ENCODE assay signal across 11 cellular contexts in genomic region chr10:21171197-21171935, GRCh38.
DNase-seq lines count a peak whose midpoint lies in the region; ATAC-seq, FAIRE-seq and TF ChIP-seq lines count a peak whose summit lies in the region.
"Had no signal": no experiment of that assay in that cellular context is flagged by ENCODE, and none has a peak within 500 bp of the region (broad histone marks: within the 10 kb centered on the region; RNA-seq: fewer than 3 reads in every experiment).

No MANE protein-coding gene starts in this region.

- H4K20me1 ChIP-seq in K562 (replicated peaks; ENCODE audit: control insufficient read depth, insufficient read depth, low read length), result no peaks in the 10 kb centered on the region

- ATAC-seq in K562 (0 out of 3 replicates have a peak, but pooled peaks have one; percentile 7), HG03025 (IDR thresholded peaks at IDR 0.05; ENCODE audit: low FRiP score, unreplicated experiment) (no peak)

- H3K9ac ChIP-seq in K562 (ENCODE audit: insufficient read depth in 1 of 2, low read depth in 2 of 2, low read length in 2 of 2), result no peak overlapping the region

- H3K4me3 ChIP-seq in GM12875 (ENCODE audit: low read depth, low read length), result no peak overlapping the region
- no peak overlapping the region for H3K4me3 ChIP-seq in K562
- H3K4me3 ChIP-seq in Peyer's patch, result no peak overlapping the region
- no peak overlapping the region for H3K4me3 ChIP-seq in sigmoid colon
- H3K4me3 ChIP-seq: tibial artery had no signal

- TF ChIP-seq CTCF in GM12875 (IDR thresholded peaks at IDR 0.05; ENCODE audit: borderline replicate concordance, insufficient read depth, low read depth, low read length), result peak; percentile 42; the same call in 1 of the 2 replicates
- TF ChIP-seq CTCF in K562 (IDR thresholded peaks at IDR 0.05 in 2 of 3, conservative IDR thresholded peaks at IDR 0.05 in 1 of 3; ENCODE audit: insufficient read depth in 2 of 3, low read depth in 1 of 3, low read length in 3 of 3), result peak; percentile 36 to 58 (median 45)
- TF ChIP-seq CTCF in Peyer's patch (IDR thresholded peaks at IDR 0.05), result no peak
- no peak for TF ChIP-seq CTCF in sigmoid colon (IDR thresholded peaks at IDR 0.05)

- peak in 1 of 2 experiments; percentile 32; a peak in 1 of 4 replicates for TF ChIP-seq RAD21 in K562 (CRISPR knock-in tag; conservative IDR thresholded peaks at IDR 0.05 in 1 of 2, IDR thresholded peaks at IDR 0.05 in 1 of 2)

- H3K27me3 ChIP-seq in K562 (ENCODE audit: control insufficient read depth in 2 of 2, insufficient read depth in 2 of 2, low read length in 2 of 2) (no peaks in the 10 kb centered on the region), Peyer's patch (no peaks in the 10 kb centered on the region), sigmoid colon (peaks cover 14 to 48% (median 28%) of the 10 kb centered on the region in 3 donors)

- H3K4me1 ChIP-seq in K562 (replicated peaks in 1 of 2; ENCODE audit: control insufficient read depth in 2 of 2, insufficient read depth in 2 of 2, low read length in 2 of 2) (peaks cover 12 to 21% of the 10 kb centered on the region in 2 experiments; a peak in 4 of 5 replicates), Peyer's patch (peaks cover 0 to 18% (median 0%) of the 10 kb centered on the region in 4 donors), sigmoid colon (peaks cover 0 to 22% (median 20%) of the 10 kb centered on the region in 4 donors)

- CTCF ChIA-PET in K562 (lab: Yijun Ruan, JAX; ENCODE audit: low intra/inter-chr PET ratio), result no interaction called here

- 66% methylated on average over 14 of the region's 14 CpGs for WGBS in K562 (ENCODE audit: insufficient coverage, low coverage, missing lambda C conversion rate)
- 79 to 82% methylated on average over 14 of the region's 14 CpGs for WGBS in sigmoid colon, 2 donors

- no peak for FAIRE-seq in K562 (lab: Jason Lieb, UNC)

- intact Hi-C loops in K562 (cut with micrococcal nuclease) (no loop called here), sigmoid colon (cut with DNase I) (no loop called here)

- no peak overlapping the region for H3K4me2 ChIP-seq in K562 (ENCODE audit: insufficient read depth, low read length)

- no peak overlapping the region for H2AFZ ChIP-seq in K562 (ENCODE audit: low read depth, low read length)

- POLR2A ChIA-PET in K562 (lab: Yijun Ruan, JAX), result interaction anchor here (0.9 kb wide), 1 partner anchor 19 kb away, joined by 3 read pairs; no protein-coding TSS in a partner anchor

- TF ChIP-seq POLR2A in K562 (conservative IDR thresholded peaks at IDR 0.05), result no peak
- TF ChIP-seq POLR2A in Peyer's patch (IDR thresholded peaks at IDR 0.05), result no peak
- TF ChIP-seq POLR2A in sigmoid colon (IDR thresholded peaks at IDR 0.05), result no peak

- H3K79me2 ChIP-seq in K562 (ENCODE audit: control insufficient read depth, insufficient read depth, low read length), result peaks cover 3% of the 10 kb centered on the region; the same call in 2 of the 3 replicates

- DNase-seq in ACHN (peak; percentile 17), K562 (ENCODE audit: extremely low read depth in 1 of 4, low spot score in 3 of 4) (peak; percentile 38 to 58 (median 50)), iPS-NIHi7 (ENCODE audit: extremely low spot score) (peak; percentile 48), Peyer's patch (no peak), islet precursor cell (no peak), sigmoid colon (no peak)
- DNase-seq: activated CD4-positive, alpha-beta T cell treated with anti-CD3 and anti-CD28 coated beads, Interleukin-2, amount 50 U/mL, for 1 hour; tibial artery had no signal

- TF ChIP-seq EP300 in K562 (IDR thresholded peaks at IDR 0.05; ENCODE audit: low read length) (no peak), sigmoid colon (IDR thresholded peaks at IDR 0.05) (no peak)

- BruUV-seq in K562 (replicated peaks; lab: Mats Ljungman, UMichigan), result no TSS peak

- H3K27ac ChIP-seq in K562 (ENCODE audit: extremely low read depth, low read depth, low read length) (no peak overlapping the region), Peyer's patch (no peak overlapping the region), sigmoid colon (no peak overlapping the region)
- H3K27ac ChIP-seq: RWPE1, tibial artery had no signal

- no peaks in the 10 kb centered on the region for H3K9me3 ChIP-seq in K562 (replicated peaks; ENCODE audit: control insufficient read depth, insufficient read depth, low read depth, low read length)
- no peaks in the 10 kb centered on the region for H3K9me3 ChIP-seq in Peyer's patch
- H3K9me3 ChIP-seq in sigmoid colon, result no peaks in the 10 kb centered on the region
- H3K9me3 ChIP-seq: tibial artery had no signal

- peaks cover 5% of the 10 kb centered on the region; the same call in 1 of the 3 replicates for H3K36me3 ChIP-seq in K562 (ENCODE audit: control insufficient read depth, insufficient read depth, low read length)
- H3K36me3 ChIP-seq in Peyer's patch, result no peaks in the 10 kb centered on the region
- H3K36me3 ChIP-seq in sigmoid colon, result no peaks in the 10 kb centered on the region
- H3K36me3 ChIP-seq: tibial artery had no signal

- in situ Hi-C loops in ACHN (cut with HindIII; ENCODE audit: low pct_ligation_motif_present, low pct_unique_long_range_greater_than_20kb, low sequenced_read_pairs), result no loop called here
- in situ Hi-C loops in K562 (cut with MboI), result no loop called here

- no peaks in the 10 kb centered on the region for H3K9me1 ChIP-seq in K562 (ENCODE audit: control insufficient read depth, insufficient read depth, low read length)

TF ChIP-seq in K562, 482 proteins besides CTCF, POLR2A, EP300 and RAD21 (continues in another document):
- TF ChIP-seq ZNF512 (tag; IDR thresholded peaks at IDR 0.05) (peak; percentile 28; the same call in 1 of the 2 replicates), RBM25 (IDR thresholded peaks at IDR 0.05; ENCODE audit: low read depth, low read length, severe bottlenecking) (peak; percentile 65), ZNF384 (IDR thresholded peaks at IDR 0.05; ENCODE audit: low read depth, low read length) (peak; percentile 33; the same call in 1 of the 2 replicates), KLF6 (CRISPR knock-in tag; IDR thresholded peaks at IDR 0.05; ENCODE audit: borderline replicate concordance) (no peak), SMARCA5 (IDR thresholded peaks at IDR 0.05) (0 out of 2 replicates have a peak, but pooled peaks have one; percentile 49), ZNF785 (CRISPR knock-in tag; IDR thresholded peaks at IDR 0.05) (no peak), BCOR (IDR thresholded peaks at IDR 0.05) (peak; percentile 40; the same call in 1 of the 2 replicates), HMBOX1 (IDR thresholded peaks at IDR 0.05) (0 out of 2 replicates have a peak, but pooled peaks have one; percentile 27), ZNF395 (CRISPR knock-in tag; IDR thresholded peaks at IDR 0.05) (no peak), HNRNPL (IDR thresholded peaks at IDR 0.05; ENCODE audit: low read depth, low read length) (no peak), KDM2B (CRISPR knock-in tag; IDR thresholded peaks at IDR 0.05) (no peak), EHMT2 (IDR thresholded peaks at IDR 0.05) (no peak)

Comparison
In these comparisons a context has a peak if more than half of its experiments do, and no peak if none do; other contexts are left out.
1. DNase-seq: peak in ACHN (single experiment), K562 (4 of 4) and iPS-NIHi7 (single experiment); none in Peyer's patch (0 of 3), islet precursor cell (single experiment) and sigmoid colon (single experiment).
2. CTCF ChIP-seq: peak in GM12875 (single experiment) and K562 (3 of 3); none in Peyer's patch (0 of 6) and sigmoid colon (0 of 4).